Comparison of ENCODE assay signal across 1 cellular context in the genomic region with DNA sequence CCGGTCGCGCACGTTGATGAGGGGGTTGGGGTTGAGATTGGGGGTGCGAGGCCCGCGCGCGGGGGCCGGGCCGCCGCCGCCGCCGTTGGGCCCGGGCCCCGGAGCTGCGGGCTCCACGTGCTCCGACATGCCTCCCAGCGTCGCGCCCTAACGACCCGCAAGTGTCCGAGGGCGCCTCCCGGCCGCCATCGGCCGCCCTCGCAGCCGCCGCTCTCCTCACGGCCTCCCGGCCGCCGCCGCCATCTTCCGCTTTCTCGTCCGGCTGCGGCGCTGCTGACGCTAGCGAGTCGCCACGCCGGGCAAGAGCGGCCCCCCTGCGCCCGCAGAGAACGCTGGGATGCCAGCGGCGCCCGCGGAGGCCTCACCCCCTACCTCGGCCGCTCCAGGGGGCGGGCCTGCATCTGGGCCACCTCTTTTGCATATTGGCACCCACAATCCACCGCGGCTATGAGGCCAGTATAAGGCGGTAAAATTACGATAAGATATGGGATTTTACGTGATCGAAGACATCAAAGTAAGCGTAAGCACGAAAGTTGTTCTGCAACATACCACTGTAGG.
TF ChIP-seq lines count a peak whose summit lies in the region.

A gene (minus strand): TSS at position 256 of the 558 bp plus-strand sequence. CDS start 127 bp downstream, at position 129.

TF ChIP-seq in K562, 482 proteins besides CTCF, POLR2A, EP300 and RAD21 (continued from another document and continues in another):
- TF ChIP-seq, protein P1, sequence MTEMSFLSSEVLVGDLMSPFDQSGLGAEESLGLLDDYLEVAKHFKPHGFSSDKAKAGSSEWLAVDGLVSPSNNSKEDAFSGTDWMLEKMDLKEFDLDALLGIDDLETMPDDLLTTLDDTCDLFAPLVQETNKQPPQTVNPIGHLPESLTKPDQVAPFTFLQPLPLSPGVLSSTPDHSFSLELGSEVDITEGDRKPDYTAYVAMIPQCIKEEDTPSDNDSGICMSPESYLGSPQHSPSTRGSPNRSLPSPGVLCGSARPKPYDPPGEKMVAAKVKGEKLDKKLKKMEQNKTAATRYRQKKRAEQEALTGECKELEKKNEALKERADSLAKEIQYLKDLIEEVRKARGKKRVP (CRISPR knock-in tag; IDR thresholded peaks at IDR 0.05): no peak
- TF ChIP-seq, protein P2, sequence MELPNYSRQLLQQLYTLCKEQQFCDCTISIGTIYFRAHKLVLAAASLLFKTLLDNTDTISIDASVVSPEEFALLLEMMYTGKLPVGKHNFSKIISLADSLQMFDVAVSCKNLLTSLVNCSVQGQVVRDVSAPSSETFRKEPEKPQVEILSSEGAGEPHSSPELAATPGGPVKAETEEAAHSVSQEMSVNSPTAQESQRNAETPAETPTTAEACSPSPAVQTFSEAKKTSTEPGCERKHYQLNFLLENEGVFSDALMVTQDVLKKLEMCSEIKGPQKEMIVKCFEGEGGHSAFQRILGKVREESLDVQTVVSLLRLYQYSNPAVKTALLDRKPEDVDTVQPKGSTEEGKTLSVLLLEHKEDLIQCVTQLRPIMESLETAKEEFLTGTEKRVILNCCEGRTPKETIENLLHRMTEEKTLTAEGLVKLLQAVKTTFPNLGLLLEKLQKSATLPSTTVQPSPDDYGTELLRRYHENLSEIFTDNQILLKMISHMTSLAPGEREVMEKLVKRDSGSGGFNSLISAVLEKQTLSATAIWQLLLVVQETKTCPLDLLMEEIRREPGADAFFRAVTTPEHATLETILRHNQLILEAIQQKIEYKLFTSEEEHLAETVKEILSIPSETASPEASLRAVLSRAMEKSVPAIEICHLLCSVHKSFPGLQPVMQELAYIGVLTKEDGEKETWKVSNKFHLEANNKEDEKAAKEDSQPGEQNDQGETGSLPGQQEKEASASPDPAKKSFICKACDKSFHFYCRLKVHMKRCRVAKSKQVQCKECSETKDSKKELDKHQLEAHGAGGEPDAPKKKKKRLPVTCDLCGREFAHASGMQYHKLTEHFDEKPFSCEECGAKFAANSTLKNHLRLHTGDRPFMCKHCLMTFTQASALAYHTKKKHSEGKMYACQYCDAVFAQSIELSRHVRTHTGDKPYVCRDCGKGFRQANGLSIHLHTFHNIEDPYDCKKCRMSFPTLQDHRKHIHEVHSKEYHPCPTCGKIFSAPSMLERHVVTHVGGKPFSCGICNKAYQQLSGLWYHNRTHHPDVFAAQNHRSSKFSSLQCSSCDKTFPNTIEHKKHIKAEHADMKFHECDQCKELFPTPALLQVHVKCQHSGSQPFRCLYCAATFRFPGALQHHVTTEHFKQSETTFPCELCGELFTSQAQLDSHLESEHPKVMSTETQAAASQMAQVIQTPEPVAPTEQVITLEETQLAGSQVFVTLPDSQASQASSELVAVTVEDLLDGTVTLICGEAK (IDR thresholded peaks at IDR 0.05): no peak
- TF ChIP-seq, protein P2 (CRISPR knock-in tag; IDR thresholded peaks at IDR 0.05): no peak
- TF ChIP-seq ZNF79 (CRISPR knock-in tag; IDR thresholded peaks at IDR 0.05; ENCODE audit: low read depth) (no peak), GTF2F1 (IDR thresholded peaks at IDR 0.05; ENCODE audit: low read depth, low read length) (no peak), ZNF316 (IDR thresholded peaks at IDR 0.05) (no peak), HIVEP1 (CRISPR knock-in tag; IDR thresholded peaks at IDR 0.05) (no peak), RFX1 (IDR thresholded peaks at IDR 0.05) (no peak), CBX8 (IDR thresholded peaks at IDR 0.05; ENCODE audit: borderline replicate concordance, extremely low read depth, low read depth, low read length, poor library complexity, severe bottlenecking) (no peak), ESRRB (CRISPR knock-in tag; IDR thresholded peaks at IDR 0.05; ENCODE audit: borderline replicate concordance) (no peak), ZNF140 (CRISPR knock-in tag; IDR thresholded peaks at IDR 0.05) (no peak), NUFIP1 (IDR thresholded peaks at IDR 0.05; ENCODE audit: partially characterized antibody) (no peak), TAF1 (IDR thresholded peaks at IDR 0.05; ENCODE audit: control insufficient read depth, extremely low read depth, insufficient read depth, low read length, severe bottlenecking) (peak; percentile 98), ZKSCAN8 (CRISPR knock-in tag; IDR thresholded peaks at IDR 0.05) (no peak), DACH1 (IDR thresholded peaks at IDR 0.05; ENCODE audit: partially characterized antibody) (no peak), THRAP3 (IDR thresholded peaks at IDR 0.05; ENCODE audit: borderline replicate concordance) (no peak), CCAR2 (IDR thresholded peaks at IDR 0.05; ENCODE audit: low read depth, low read length) (no peak), NONO (IDR thresholded peaks at IDR 0.05; ENCODE audit: low read depth in 2 of 2, low read length in 1 of 2) (peak in 1 of 2 experiments; percentile 75; a peak in 2 of 4 replicates), POLR2AphosphoS5 (IDR thresholded peaks at IDR 0.05; ENCODE audit: control insufficient read depth, insufficient read depth, low read depth, low read length) (no peak; the same call in 1 of the 2 replicates), CREM (IDR thresholded peaks at IDR 0.05; ENCODE audit: low read depth) (peak; percentile 80), ZNF431 (CRISPR knock-in tag; IDR thresholded peaks at IDR 0.05) (no peak), EP400 (IDR thresholded peaks at IDR 0.05) (no peak), ZNF354B (CRISPR knock-in tag; IDR thresholded peaks at IDR 0.05) (no peak), CHD4 (IDR thresholded peaks at IDR 0.05; ENCODE audit: insufficient read depth, insufficient replicate concordance, low read depth, low read length, poor library complexity, severe bottlenecking) (no peak), EHMT2 (IDR thresholded peaks at IDR 0.05) (no peak), LCOR (CRISPR knock-in tag; IDR thresholded peaks at IDR 0.05) (no peak), NCOA1 (IDR thresholded peaks at IDR 0.05; ENCODE audit: low read depth) (no peak), RAD51 (IDR thresholded peaks at IDR 0.05; ENCODE audit: borderline replicate concordance, low read depth) (no peak), ZNF384 (IDR thresholded peaks at IDR 0.05; ENCODE audit: low read depth, low read length) (no peak), TSC22D4 (tag; IDR thresholded peaks at IDR 0.05) (no peak), BRF1 (IDR thresholded peaks at IDR 0.05; ENCODE audit: borderline replicate concordance, extremely low read depth, insufficient read length) (no peak), NCOA4 (IDR thresholded peaks at IDR 0.05; ENCODE audit: partially characterized antibody) (no peak), NR3C1 (CRISPR knock-in tag; IDR thresholded peaks at IDR 0.05) (0 out of 2 replicates have a peak, but pooled peaks have one; percentile 16), HNRNPLL (IDR thresholded peaks at IDR 0.05; ENCODE audit: low read depth, low read length, poor library complexity, severe bottlenecking) (peak; percentile 77)
- TF ChIP-seq, protein P3, sequence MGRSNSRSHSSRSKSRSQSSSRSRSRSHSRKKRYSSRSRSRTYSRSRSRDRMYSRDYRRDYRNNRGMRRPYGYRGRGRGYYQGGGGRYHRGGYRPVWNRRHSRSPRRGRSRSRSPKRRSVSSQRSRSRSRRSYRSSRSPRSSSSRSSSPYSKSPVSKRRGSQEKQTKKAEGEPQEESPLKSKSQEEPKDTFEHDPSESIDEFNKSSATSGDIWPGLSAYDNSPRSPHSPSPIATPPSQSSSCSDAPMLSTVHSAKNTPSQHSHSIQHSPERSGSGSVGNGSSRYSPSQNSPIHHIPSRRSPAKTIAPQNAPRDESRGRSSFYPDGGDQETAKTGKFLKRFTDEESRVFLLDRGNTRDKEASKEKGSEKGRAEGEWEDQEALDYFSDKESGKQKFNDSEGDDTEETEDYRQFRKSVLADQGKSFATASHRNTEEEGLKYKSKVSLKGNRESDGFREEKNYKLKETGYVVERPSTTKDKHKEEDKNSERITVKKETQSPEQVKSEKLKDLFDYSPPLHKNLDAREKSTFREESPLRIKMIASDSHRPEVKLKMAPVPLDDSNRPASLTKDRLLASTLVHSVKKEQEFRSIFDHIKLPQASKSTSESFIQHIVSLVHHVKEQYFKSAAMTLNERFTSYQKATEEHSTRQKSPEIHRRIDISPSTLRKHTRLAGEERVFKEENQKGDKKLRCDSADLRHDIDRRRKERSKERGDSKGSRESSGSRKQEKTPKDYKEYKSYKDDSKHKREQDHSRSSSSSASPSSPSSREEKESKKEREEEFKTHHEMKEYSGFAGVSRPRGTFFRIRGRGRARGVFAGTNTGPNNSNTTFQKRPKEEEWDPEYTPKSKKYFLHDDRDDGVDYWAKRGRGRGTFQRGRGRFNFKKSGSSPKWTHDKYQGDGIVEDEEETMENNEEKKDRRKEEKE (IDR thresholded peaks at IDR 0.05; ENCODE audit: borderline replicate concordance in 1 of 2, control insufficient read depth in 1 of 2, low read depth in 2 of 2, low read length in 1 of 2): no peak
- TF ChIP-seq, protein P4, sequence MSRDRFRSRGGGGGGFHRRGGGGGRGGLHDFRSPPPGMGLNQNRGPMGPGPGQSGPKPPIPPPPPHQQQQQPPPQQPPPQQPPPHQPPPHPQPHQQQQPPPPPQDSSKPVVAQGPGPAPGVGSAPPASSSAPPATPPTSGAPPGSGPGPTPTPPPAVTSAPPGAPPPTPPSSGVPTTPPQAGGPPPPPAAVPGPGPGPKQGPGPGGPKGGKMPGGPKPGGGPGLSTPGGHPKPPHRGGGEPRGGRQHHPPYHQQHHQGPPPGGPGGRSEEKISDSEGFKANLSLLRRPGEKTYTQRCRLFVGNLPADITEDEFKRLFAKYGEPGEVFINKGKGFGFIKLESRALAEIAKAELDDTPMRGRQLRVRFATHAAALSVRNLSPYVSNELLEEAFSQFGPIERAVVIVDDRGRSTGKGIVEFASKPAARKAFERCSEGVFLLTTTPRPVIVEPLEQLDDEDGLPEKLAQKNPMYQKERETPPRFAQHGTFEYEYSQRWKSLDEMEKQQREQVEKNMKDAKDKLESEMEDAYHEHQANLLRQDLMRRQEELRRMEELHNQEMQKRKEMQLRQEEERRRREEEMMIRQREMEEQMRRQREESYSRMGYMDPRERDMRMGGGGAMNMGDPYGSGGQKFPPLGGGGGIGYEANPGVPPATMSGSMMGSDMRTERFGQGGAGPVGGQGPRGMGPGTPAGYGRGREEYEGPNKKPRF (IDR thresholded peaks at IDR 0.05; ENCODE audit: low read depth, low read length): no peak
- TF ChIP-seq, protein P5, sequence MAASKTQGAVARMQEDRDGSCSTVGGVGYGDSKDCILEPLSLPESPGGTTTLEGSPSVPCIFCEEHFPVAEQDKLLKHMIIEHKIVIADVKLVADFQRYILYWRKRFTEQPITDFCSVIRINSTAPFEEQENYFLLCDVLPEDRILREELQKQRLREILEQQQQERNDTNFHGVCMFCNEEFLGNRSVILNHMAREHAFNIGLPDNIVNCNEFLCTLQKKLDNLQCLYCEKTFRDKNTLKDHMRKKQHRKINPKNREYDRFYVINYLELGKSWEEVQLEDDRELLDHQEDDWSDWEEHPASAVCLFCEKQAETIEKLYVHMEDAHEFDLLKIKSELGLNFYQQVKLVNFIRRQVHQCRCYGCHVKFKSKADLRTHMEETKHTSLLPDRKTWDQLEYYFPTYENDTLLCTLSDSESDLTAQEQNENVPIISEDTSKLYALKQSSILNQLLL (CRISPR knock-in tag; IDR thresholded peaks at IDR 0.05; ENCODE audit: borderline replicate concordance): no peak
- TF ChIP-seq, protein P6, sequence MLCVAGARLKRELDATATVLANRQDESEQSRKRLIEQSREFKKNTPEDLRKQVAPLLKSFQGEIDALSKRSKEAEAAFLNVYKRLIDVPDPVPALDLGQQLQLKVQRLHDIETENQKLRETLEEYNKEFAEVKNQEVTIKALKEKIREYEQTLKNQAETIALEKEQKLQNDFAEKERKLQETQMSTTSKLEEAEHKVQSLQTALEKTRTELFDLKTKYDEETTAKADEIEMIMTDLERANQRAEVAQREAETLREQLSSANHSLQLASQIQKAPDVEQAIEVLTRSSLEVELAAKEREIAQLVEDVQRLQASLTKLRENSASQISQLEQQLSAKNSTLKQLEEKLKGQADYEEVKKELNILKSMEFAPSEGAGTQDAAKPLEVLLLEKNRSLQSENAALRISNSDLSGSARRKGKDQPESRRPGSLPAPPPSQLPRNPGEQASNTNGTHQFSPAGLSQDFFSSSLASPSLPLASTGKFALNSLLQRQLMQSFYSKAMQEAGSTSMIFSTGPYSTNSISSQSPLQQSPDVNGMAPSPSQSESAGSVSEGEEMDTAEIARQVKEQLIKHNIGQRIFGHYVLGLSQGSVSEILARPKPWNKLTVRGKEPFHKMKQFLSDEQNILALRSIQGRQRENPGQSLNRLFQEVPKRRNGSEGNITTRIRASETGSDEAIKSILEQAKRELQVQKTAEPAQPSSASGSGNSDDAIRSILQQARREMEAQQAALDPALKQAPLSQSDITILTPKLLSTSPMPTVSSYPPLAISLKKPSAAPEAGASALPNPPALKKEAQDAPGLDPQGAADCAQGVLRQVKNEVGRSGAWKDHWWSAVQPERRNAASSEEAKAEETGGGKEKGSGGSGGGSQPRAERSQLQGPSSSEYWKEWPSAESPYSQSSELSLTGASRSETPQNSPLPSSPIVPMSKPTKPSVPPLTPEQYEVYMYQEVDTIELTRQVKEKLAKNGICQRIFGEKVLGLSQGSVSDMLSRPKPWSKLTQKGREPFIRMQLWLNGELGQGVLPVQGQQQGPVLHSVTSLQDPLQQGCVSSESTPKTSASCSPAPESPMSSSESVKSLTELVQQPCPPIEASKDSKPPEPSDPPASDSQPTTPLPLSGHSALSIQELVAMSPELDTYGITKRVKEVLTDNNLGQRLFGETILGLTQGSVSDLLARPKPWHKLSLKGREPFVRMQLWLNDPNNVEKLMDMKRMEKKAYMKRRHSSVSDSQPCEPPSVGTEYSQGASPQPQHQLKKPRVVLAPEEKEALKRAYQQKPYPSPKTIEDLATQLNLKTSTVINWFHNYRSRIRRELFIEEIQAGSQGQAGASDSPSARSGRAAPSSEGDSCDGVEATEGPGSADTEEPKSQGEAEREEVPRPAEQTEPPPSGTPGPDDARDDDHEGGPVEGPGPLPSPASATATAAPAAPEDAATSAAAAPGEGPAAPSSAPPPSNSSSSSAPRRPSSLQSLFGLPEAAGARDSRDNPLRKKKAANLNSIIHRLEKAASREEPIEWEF (CRISPR knock-in tag; IDR thresholded peaks at IDR 0.05): no peak
